Comparison of ENCODE assay signal across 21 cellular contexts in the genomic region with DNA sequence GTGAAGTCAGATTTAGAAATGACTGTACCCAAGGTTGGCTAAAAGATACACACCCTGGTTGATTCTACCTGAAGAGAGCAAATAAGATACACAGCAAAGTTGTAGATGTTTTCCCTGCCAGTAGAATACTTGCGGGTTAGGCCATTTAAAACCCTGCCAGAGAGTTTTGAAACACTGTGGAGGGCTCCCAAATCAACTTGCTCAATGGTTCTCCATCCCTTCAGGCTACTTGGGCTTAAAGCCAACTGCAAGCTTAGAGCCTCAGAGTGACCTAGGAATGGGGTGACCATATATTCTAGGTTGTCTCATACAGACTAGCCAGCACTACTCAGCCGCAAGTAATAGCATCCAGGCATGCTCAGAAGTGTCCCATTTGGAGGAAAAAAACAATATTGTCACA. TPM values are rescaled to one million over a fixed set of nuclear protein-coding genes. Genes with fewer than 3 reads are reported as not detected.
DNase-seq lines count a peak whose midpoint lies in the region; ATAC-seq, FAIRE-seq and TF ChIP-seq lines count a peak whose summit lies in the region.
"Had no signal": no experiment of that assay in that cellular context is flagged by ENCODE, and none has a peak within 500 bp of the region (broad histone marks: within the 10 kb centered on the region; RNA-seq: fewer than 3 reads in every experiment).

No MANE protein-coding gene starts in this region.

- H4K20me1 ChIP-seq in H9 (ENCODE audit: control insufficient read depth, insufficient read depth, insufficient read length) = no peaks in the 10 kb centered on the region

- H3K27me3 Mint-ChIP-seq in H9 (ENCODE audit: low read depth) = no peaks in the 10 kb centered on the region

- FAIRE-seq in A549 (lab: Jason Lieb, UNC) = no peak
- FAIRE-seq: A204.1, D721Med, kidney had no signal

- no peak overlapping the region for H2AFZ ChIP-seq in trophoblast cell (ENCODE audit: insufficient read depth, low read length, poor library complexity)
- H2AFZ ChIP-seq in H9 (ENCODE audit: low read length) = no peak overlapping the region

- CTCF ChIA-PET in A549 (lab: Yijun Ruan, JAX) = interaction anchor here (1.3 to 9.9 kb wide), 2 partner anchors 8 to 276 kb away, joined by 7 to 73 read pairs; no protein-coding TSS in a partner anchor

- H2BK15ac ChIP-seq in H9 (ENCODE audit: low read depth, low read length) = no peak overlapping the region

- H4K12ac ChIP-seq in trophoblast cell (ENCODE audit: low read depth, low read length) = no peak overlapping the region

- H3K36me3 ChIP-seq in trophoblast cell (ENCODE audit: control insufficient read depth in 1 of 2, insufficient read depth in 2 of 2, low read length in 2 of 2) = no peaks in the 10 kb centered on the region

- no peak overlapping the region for H3K56ac ChIP-seq in H9 (ENCODE audit: insufficient read length, low read depth, low read length)

- H3K14ac ChIP-seq in trophoblast cell (ENCODE audit: low read length) (no peak overlapping the region), H9 (ENCODE audit: insufficient read depth, low read length) (no peak overlapping the region)

- H3K27me3 ChIP-seq in trophoblast cell (ENCODE audit: insufficient read depth, low read length) = no peaks in the 10 kb centered on the region
- no peaks in the 10 kb centered on the region for H3K27me3 ChIP-seq in H9 (ENCODE audit: insufficient read depth, low read length)
- H3K27me3 ChIP-seq: brain microvascular endothelial cell, thyroid gland had no signal

- H3K9me3 Mint-ChIP-seq in H9 = no peaks in the 10 kb centered on the region; a peak in 1 of 5 replicates

- H3K4me3 Mint-ChIP-seq in H9 = no peak overlapping the region
- H3K4me3 Mint-ChIP-seq: activated CD8-positive, alpha-beta memory T cell treated with anti-CD3 and anti-CD28 coated beads, Interleukin-2, amount 10 ng/mL, durations not matched to agents 7 days and 5 days had no signal

- TF ChIP-seq POLR2A in A549 (IDR thresholded peaks at IDR 0.05; ENCODE audit: low read length) = no peak

- H2BK12ac ChIP-seq in trophoblast cell (ENCODE audit: low read length) (no peak overlapping the region), H9 (ENCODE audit: insufficient read length, low read depth, low read length) (no peak overlapping the region)

- no peak for TF ChIP-seq CTCF in A549 (IDR thresholded peaks at IDR 0.05)
- no peak for TF ChIP-seq CTCF in fibroblast of the aortic adventitia (IDR thresholded peaks at IDR 0.05; ENCODE audit: insufficient read depth, low read length)
- TF ChIP-seq CTCF in H9 (conservative IDR thresholded peaks at IDR 0.05) = no peak

- H3K23ac ChIP-seq in trophoblast cell (ENCODE audit: low read length) = no peak overlapping the region
- no peak overlapping the region for H3K23ac ChIP-seq in H9 (ENCODE audit: insufficient read length, low read depth, low read length)

- H2BK20ac ChIP-seq in H9 (ENCODE audit: low read depth, low read length, poor library complexity, severe bottlenecking) = no peak overlapping the region

- H3K9me3 ChIP-seq in A549 = no peaks in the 10 kb centered on the region
- no peaks in the 10 kb centered on the region for H3K9me3 ChIP-seq in trophoblast cell (ENCODE audit: insufficient read depth, low read depth, low read length)
- H3K9me3 ChIP-seq in H9 (ENCODE audit: control insufficient read depth, low read depth, low read length) = no peaks in the 10 kb centered on the region
- H3K9me3 ChIP-seq: thyroid gland had no signal

- no peaks in the 10 kb centered on the region for H3K23me2 ChIP-seq in H9 (ENCODE audit: insufficient read length, low read depth, low read length, poor library complexity, severe bottlenecking)

- H3K9ac ChIP-seq in trophoblast cell (ENCODE audit: low read length) (no peak overlapping the region), H9 (ENCODE audit: extremely low read depth, insufficient read length, low read length) (no peak overlapping the region)

- H3K79me1 ChIP-seq in trophoblast cell (ENCODE audit: low read length) (no peaks in the 10 kb centered on the region), H9 (ENCODE audit: insufficient read depth, low read depth, low read length, poor library complexity, severe bottlenecking) (no peaks in the 10 kb centered on the region)

- H2BK5ac ChIP-seq in trophoblast cell (ENCODE audit: low read depth, low read length, poor library complexity) (no peak overlapping the region), H9 (ENCODE audit: insufficient read length, low read length) (no peak overlapping the region)

- no peaks in the 10 kb centered on the region for H3K79me2 ChIP-seq in trophoblast cell (ENCODE audit: control insufficient read depth, insufficient read depth, low read length, poor library complexity)
- no peaks in the 10 kb centered on the region for H3K79me2 ChIP-seq in H9 (ENCODE audit: insufficient read depth, low read length)

- no peak overlapping the region for H4K8ac ChIP-seq in trophoblast cell (ENCODE audit: low read depth, low read length)
- no peak overlapping the region for H4K8ac ChIP-seq in H9 (replicated peaks; ENCODE audit: insufficient read length, low read depth, low read length)

- no peak overlapping the region for H3K27ac Mint-ChIP-seq in H9
- H3K27ac Mint-ChIP-seq: activated CD8-positive, alpha-beta memory T cell treated with anti-CD3 and anti-CD28 coated beads, Interleukin-2, amount 10 ng/mL, durations not matched to agents 7 days and 5 days had no signal

- TF ChIP-seq EP300 in A549 (IDR thresholded peaks at IDR 0.05) = no peak

- H3K27ac ChIP-seq in A549 = 0 out of 6 replicates have a peak overlapping the region, but pooled peaks of 1 of the 2 experiments have one; percentile 31
- H3K27ac ChIP-seq in trophoblast cell (ENCODE audit: low read depth, low read length) = no peak overlapping the region
- H3K27ac ChIP-seq in H9 (ENCODE audit: insufficient read length, low read depth, low read length) = no peak overlapping the region
- H3K27ac ChIP-seq: brain microvascular endothelial cell, thyroid gland had no signal

- H3K4me1 ChIP-seq in A549 = peaks cover 71% of the 10 kb centered on the region
- H3K4me1 ChIP-seq in trophoblast cell (ENCODE audit: control insufficient read depth in 1 of 2, insufficient read depth in 2 of 2, low read length in 2 of 2) = peaks cover 0 to 2% of the 10 kb centered on the region in 2 experiments
- no peaks in the 10 kb centered on the region for H3K4me1 ChIP-seq in H9 (ENCODE audit: insufficient read depth, low read length)

- TF ChIP-seq RAD21 in A549 (conservative IDR thresholded peaks at IDR 0.05 in 1 of 2, IDR thresholded peaks at IDR 0.05 in 1 of 2) = no peak

- H2AK5ac ChIP-seq in trophoblast cell (ENCODE audit: low read length) (peak overlapping the region; percentile 32), H9 (ENCODE audit: insufficient read length, low read length) (no peak overlapping the region)

- H4K91ac ChIP-seq in trophoblast cell (ENCODE audit: low read depth, low read length) = no peak overlapping the region
- H4K91ac ChIP-seq in H9 (ENCODE audit: insufficient read length, low read depth, low read length) = no peak overlapping the region

- WGBS in A549 (ENCODE audit: missing lambda C conversion rate) = 98% methylated on average over 2 of the region's 2 CpGs
- WGBS in trophoblast cell (ENCODE audit: extremely low coverage, insufficient coverage, insufficient read length) = no CpG with 5 or more reads among the region's 2 CpGs
- no CpG with 5 or more reads among the region's 2 CpGs for WGBS in H9 (ENCODE audit: extremely low coverage, insufficient read length, low lambda C conversion rate)

- H3K4me3 ChIP-seq in A549 = no peak overlapping the region
- no peak overlapping the region for H3K4me3 ChIP-seq in fibroblast of the aortic adventitia (ENCODE audit: low read depth, low read length)
- no peak overlapping the region for H3K4me3 ChIP-seq in trophoblast cell (ENCODE audit: low read depth, low read length)
- H3K4me3 ChIP-seq: thyroid gland had no signal

- DNase-seq in A549 (ENCODE audit: low read depth in 1 of 2, low spot score in 1 of 2) (no peak), RPMI7951 (ENCODE audit: low read depth) (peak; percentile 94), fibroblast of the aortic adventitia (ENCODE audit: low read depth) (peak; percentile 84), trophoblast cell (no peak), H9 (no peak), activated T-cell treated with anti-CD3 and anti-CD28 coated beads for 4 hours (no peak)
- no peak for DNase-seq in stimulated activated CD4-positive, alpha-beta T cell treated with anti-CD3 and anti-CD28 coated beads, Interleukin-4, amount 100 ng/mL, for 1 hour
- DNase-seq: activated CD4-positive, CD25-positive, alpha-beta regulatory T cell; activated CD8-positive, alpha-beta memory T cell treated with anti-CD3 and anti-CD28 coated beads, Interleukin-2, amount 10 ng/mL, durations not matched to agents 7 days and 5 days; activated naive CD4-positive, alpha-beta T cell treated with Interleukin-2 at 50 U/mL for 16 hours; brain microvascular endothelial cell; effector memory CD4-positive, alpha-beta T cell; glutamatergic neuron; kidney; NCI-H446; OCI-M1; thyroid gland had no signal

- no peak overlapping the region for H3K18ac ChIP-seq in trophoblast cell (ENCODE audit: low read length)
- no peak overlapping the region for H3K18ac ChIP-seq in H9 (ENCODE audit: insufficient read length, low read depth, low read length)

- POLR2A ChIA-PET in A549 (lab: Yijun Ruan, JAX) = no interaction called here

- H3K4me1 Mint-ChIP-seq in H9 = peaks cover 0 to 3% of the 10 kb centered on the region in 2 experiments; a peak in 1 of 4 replicates

- H3T11ph ChIP-seq in H9 (ENCODE audit: low read length) = no peak overlapping the region

- H3K4me2 ChIP-seq in A549 = peak overlapping the region; percentile 9; the same call in 1 of the 3 replicates
- no peak overlapping the region for H3K4me2 ChIP-seq in trophoblast cell (ENCODE audit: low read length)
- no peak overlapping the region for H3K4me2 ChIP-seq in H9 (ENCODE audit: insufficient read depth, insufficient read length, low read length)

- no peak overlapping the region for H3K4ac ChIP-seq in trophoblast cell (ENCODE audit: low read depth, low read length)
- H3K4ac ChIP-seq in H9 (ENCODE audit: low read depth, low read length) = no peak overlapping the region

- no peak for ATAC-seq in A549
- no peak for ATAC-seq in GM19328 (IDR thresholded peaks at IDR 0.05; ENCODE audit: unreplicated experiment)
- ATAC-seq: activated CD8-positive, alpha-beta memory T cell treated with anti-CD3 and anti-CD28 coated beads, Interleukin-2, amount 10 ng/mL, durations not matched to agents 7 days and 5 days had no signal

- H3K36me3 Mint-ChIP-seq in H9 (ENCODE audit: insufficient read depth in 1 of 3, low read depth in 3 of 3) = peaks cover 0 to 6% (median 3%) of the 10 kb centered on the region in 3 experiments; a peak in 2 of 7 replicates
- H3K36me3 Mint-ChIP-seq: activated CD8-positive, alpha-beta memory T cell treated with anti-CD3 and anti-CD28 coated beads, Interleukin-2, amount 10 ng/mL, durations not matched to agents 7 days and 5 days had no signal

- H4K5ac ChIP-seq in H9 (ENCODE audit: insufficient read length, low read depth, low read length) = no peak overlapping the region

- H2BK120ac ChIP-seq in trophoblast cell (ENCODE audit: insufficient read depth, low read length, poor library complexity) (no peak overlapping the region), H9 (ENCODE audit: low read depth, low read length, poor library complexity, severe bottlenecking) (no peak overlapping the region)

RNA-seq across cellular contexts. Expression of gene CAV1, which starts 10.0 kb away (rescaled TPM):
- polyA plus RNA-seq in A549 (2011; rRNA removed) (365 and 529 TPM in 2 replicates), A549 (2017; fragmentation: RNase III; extraction: RNeasy Plus Mini Kit Qiagen cat#74134 plus additional on column Dnase treatment) (493 to 547 TPM (median 530 TPM) in 3 replicates)
- 589 and 611 TPM in 2 replicates for polyA plus RNA-seq in A549 (2012; cell fraction: cytosol; rRNA removed)
- polyA plus RNA-seq in A549 (2012; cell fraction: nucleus; rRNA removed) = 290 and 502 TPM in 2 replicates
- 537 and 542 TPM in 2 replicates for polyA minus RNA-seq in A549 (2011; rRNA and poly(A)+ RNA removed)
- total RNA-seq in RPMI7951 (2014; rRNA removed; shearing (Covaris generic)) = 250 and 313 TPM in 2 replicates
- total RNA-seq in fibroblast of the aortic adventitia (ENCODE audit: low replicate concordance) (154 and 598 TPM in 2 replicates), H9 (2021) (20.2 and 20.9 TPM in 2 replicates)
- 24.4 and 26.2 TPM in 2 replicates for polyA plus RNA-seq in trophoblast cell (2013)

RNA-seq across cellular contexts. Expression of gene CAV2, which starts 35.3 kb away (rescaled TPM):
- polyA plus RNA-seq in A549 (2011; rRNA removed) (257 and 296 TPM in 2 replicates), A549 (2017; fragmentation: RNase III; extraction: RNeasy Plus Mini Kit Qiagen cat#74134 plus additional on column Dnase treatment) (142 to 159 TPM (median 156 TPM) in 3 replicates)
- 161 and 178 TPM in 2 replicates for polyA plus RNA-seq in A549 (2012; cell fraction: cytosol; rRNA removed)
- polyA plus RNA-seq in A549 (2012; cell fraction: nucleus; rRNA removed) = 64.3 and 90.5 TPM in 2 replicates
- polyA minus RNA-seq in A549 (2011; rRNA and poly(A)+ RNA removed) = 179 and 187 TPM in 2 replicates
- 74.9 and 109 TPM in 2 replicates for total RNA-seq in RPMI7951 (2014; rRNA removed; shearing (Covaris generic))
- total RNA-seq in fibroblast of the aortic adventitia (ENCODE audit: low replicate concordance) (51.2 and 113 TPM in 2 replicates), H9 (2021) (3.7 and 4.7 TPM in 2 replicates)
- 8.4 and 8.5 TPM in 2 replicates for polyA plus RNA-seq in trophoblast cell (2013)
- total RNA-seq: T-helper 1 cell treated with Interleukin-12 subunit alpha and Interleukin-12 subunit beta and Interleukin-4 antibody, amounts not matched to agents 30 ng/mL and 1 ng/mL, for 36 hours had no signal

Comparison
In these comparisons a context has a peak if more than half of its experiments do, and no peak if none do; other contexts are left out.
1. DNase-seq: peak in RPMI7951 (single experiment) and fibroblast of the aortic adventitia (single experiment); none in A549 (0 of 2), trophoblast cell (0 of 2), H9 (single experiment), activated T-cell treated with anti-CD3 and anti-CD28 coated beads for 4 hours (single experiment) and stimulated activated CD4-positive, alpha-beta T cell treated with anti-CD3 and anti-CD28 coated beads, Interleukin-4, amount 100 ng/mL, for 1 hour (single experiment).